15 cellular contexts compared by ENCODE assay signal in genomic region chr3:98797905-98798304, GRCh38.
"Had no signal": no experiment of that assay in that cellular context is flagged by ENCODE, and none has a peak within 500 bp of the region (broad histone marks: within the 10 kb centered on the region; RNA-seq: fewer than 3 reads in every experiment).

No MANE protein-coding gene starts in this region.

- H3K36me3 ChIP-seq: thyroid gland had no signal

- H2AFZ ChIP-seq: parathyroid adenoma had no signal

- H3K27me3 ChIP-seq: sigmoid colon, spleen, thyroid gland had no signal

- H3K9ac ChIP-seq: parathyroid adenoma had no signal

- H3K27ac ChIP-seq: parathyroid adenoma, sigmoid colon, spleen, thyroid gland had no signal

- H3K4me1 ChIP-seq: parathyroid adenoma, sigmoid colon, spleen had no signal

- DNase-seq: activated CD4-positive, alpha-beta T cell treated with anti-CD3 and anti-CD28 coated beads, Interleukin-2, amount 50 U/mL, for 4 hours; activated effector memory CD4-positive, alpha-beta T cell treated with anti-CD3 and anti-CD28 coated beads, Interleukin-2, amount 50 U/mL, for 16 hours; activated naive CD4-positive, alpha-beta T cell treated with anti-CD3 and anti-CD28 coated beads, Interleukin-2, amount 50 U/mL, for 16 hours; activated T-cell treated with anti-CD3 and anti-CD28 coated beads, Interleukin-2, amount 50 U/mL, for 72 hours; aorta; effector memory CD4-positive, alpha-beta T cell; hippocampal formation; midbrain; sigmoid colon; spleen; stimulated activated CD4-positive, alpha-beta T cell treated with anti-CD3 and anti-CD28 coated beads, Interleukin-4, amount 100 ng/mL, for 4 hours; thyroid gland had no signal

- H3K79me2 ChIP-seq: parathyroid adenoma had no signal

- H3K4me3 ChIP-seq: lung, sigmoid colon, spleen, thyroid gland had no signal

- H3K9me3 ChIP-seq: sigmoid colon, spleen, thyroid gland had no signal

- ATAC-seq: activated T-cell treated with anti-CD3 and anti-CD28 coated beads, Interleukin-2, amount 50 U/mL, for 72 hours; stimulated activated memory B cell treated with anti-CD40 and anti-IgM and Interleukin-4, amounts not matched to agents 10 μg/mL and 1 μg/mL and 100 μg/mL, for 72 hours had no signal
